In genomic region chr22:39839917-39840510, GRCh38 we compare ENCODE assay signal across 14 cellular contexts. TPM values are rescaled to one million over a fixed set of nuclear protein-coding genes. Genes with fewer than 3 reads are reported as not detected.
DNase-seq lines count a peak whose midpoint lies in the region; ATAC-seq lines count a peak whose summit lies in the region.
"Had no signal": no experiment of that assay in that cellular context is flagged by ENCODE, and none has a peak within 500 bp of the region (broad histone marks: within the 10 kb centered on the region; RNA-seq: fewer than 3 reads in every experiment).

No MANE protein-coding gene starts in this region.

- no peaks in the 10 kb centered on the region for H3K9me3 Mint-ChIP-seq in activated CD4-positive, alpha-beta T cell treated with anti-CD3 and anti-CD28 coated beads, Interleukin-2, amount 10 ng/mL, durations not matched to agents 7 days and 5 days
- H3K9me3 Mint-ChIP-seq in effector memory CD8-positive, alpha-beta T cell, result no peaks in the 10 kb centered on the region
- H3K9me3 Mint-ChIP-seq in stimulated activated naive CD8-positive, alpha-beta T cell treated with anti-CD3 and anti-CD28 coated beads, Interleukin-15, Interleukin-2, amounts not matched to agents 100 ng/mL and 50 ng/mL, for 24 hours, result no peaks in the 10 kb centered on the region
- H3K9me3 Mint-ChIP-seq: brain had no signal

- ATAC-seq in effector memory CD8-positive, alpha-beta T cell (replicated peaks), result peak; percentile 75
- no peak for ATAC-seq in GM21717 (IDR thresholded peaks at IDR 0.05; ENCODE audit: unreplicated experiment)
- ATAC-seq: pancreas had no signal

- POLR2A ChIA-PET in activated CD4-positive, alpha-beta T cell treated with anti-CD3 and anti-CD28 coated beads, Interleukin-2, amount 10 ng/mL, durations not matched to agents 7 days and 5 days (lab: Charles Lee), result interaction anchor here (0.6 kb wide), 1 partner anchor 320 kb away, joined by 4 read pairs; the partner anchor contains the start of gene ATF4

- peaks cover 10% of the 10 kb centered on the region for H3K27me3 Mint-ChIP-seq in activated CD4-positive, alpha-beta T cell treated with anti-CD3 and anti-CD28 coated beads, Interleukin-2, amount 10 ng/mL, durations not matched to agents 7 days and 5 days
- H3K27me3 Mint-ChIP-seq in effector memory CD8-positive, alpha-beta T cell, result no peaks in the 10 kb centered on the region
- H3K27me3 Mint-ChIP-seq in stimulated activated naive CD8-positive, alpha-beta T cell treated with anti-CD3 and anti-CD28 coated beads, Interleukin-15, Interleukin-2, amounts not matched to agents 100 ng/mL and 50 ng/mL, for 24 hours, result no peaks in the 10 kb centered on the region
- H3K27me3 Mint-ChIP-seq: IgD-negative memory B cell had no signal

- no peak overlapping the region for H3K27ac Mint-ChIP-seq in activated CD4-positive, alpha-beta T cell treated with anti-CD3 and anti-CD28 coated beads, Interleukin-2, amount 10 ng/mL, durations not matched to agents 7 days and 5 days
- no peak overlapping the region for H3K27ac Mint-ChIP-seq in effector memory CD8-positive, alpha-beta T cell
- peak overlapping the region; percentile 72 for H3K27ac Mint-ChIP-seq in stimulated activated naive CD8-positive, alpha-beta T cell treated with anti-CD3 and anti-CD28 coated beads, Interleukin-15, Interleukin-2, amounts not matched to agents 100 ng/mL and 50 ng/mL, for 24 hours
- H3K27ac Mint-ChIP-seq: brain had no signal

- H3K4me1 Mint-ChIP-seq in activated CD4-positive, alpha-beta T cell treated with anti-CD3 and anti-CD28 coated beads, Interleukin-2, amount 10 ng/mL, durations not matched to agents 7 days and 5 days, result peaks cover 14% of the 10 kb centered on the region
- peaks cover 13% of the 10 kb centered on the region in 2 donors for H3K4me1 Mint-ChIP-seq in effector memory CD8-positive, alpha-beta T cell (ENCODE audit: low read depth in 2 of 2)
- H3K4me1 Mint-ChIP-seq in stimulated activated naive CD8-positive, alpha-beta T cell treated with anti-CD3 and anti-CD28 coated beads, Interleukin-15, Interleukin-2, amounts not matched to agents 100 ng/mL and 50 ng/mL, for 24 hours (ENCODE audit: low read depth), result peaks cover 30% of the 10 kb centered on the region
- H3K4me1 Mint-ChIP-seq: brain had no signal

- CTCF ChIA-PET in activated CD4-positive, alpha-beta T cell treated with anti-CD3 and anti-CD28 coated beads, Interleukin-2, amount 10 ng/mL, durations not matched to agents 7 days and 5 days (lab: Charles Lee), result interaction anchor here (0.6 kb wide), 1 partner anchor 644 kb away, joined by 3 read pairs; no protein-coding TSS in a partner anchor

- DNase-seq in activated CD8-positive, alpha-beta memory T cell treated with anti-CD3 and anti-CD28 coated beads, Interleukin-2, amount 50 U/mL, for 24 hours (ENCODE audit: extremely low read depth), result peak; percentile 18
- no peak for DNase-seq in activated CD8-positive, alpha-beta memory T cell treated with anti-CD3 and anti-CD28 coated beads, Interleukin-2, amount 50 U/mL, for 4 hours
- DNase-seq in activated CD4-positive, alpha-beta T cell treated with anti-CD3 and anti-CD28 coated beads, Interleukin-2, amount 10 ng/mL, durations not matched to agents 7 days and 5 days, result peak; percentile 40
- no peak for DNase-seq in effector memory CD8-positive, alpha-beta T cell
- DNase-seq in NCI-H1694 (lab: John Stamatoyannopoulos, UW) (no peak), AG08396 (ENCODE audit: low spot score) (no peak)
- DNase-seq: DND-41, hypothalamus, pancreas had no signal

- peaks cover 2% of the 10 kb centered on the region for H3K36me3 Mint-ChIP-seq in activated CD4-positive, alpha-beta T cell treated with anti-CD3 and anti-CD28 coated beads, Interleukin-2, amount 10 ng/mL, durations not matched to agents 7 days and 5 days (ENCODE audit: low read depth)
- H3K36me3 Mint-ChIP-seq in effector memory CD8-positive, alpha-beta T cell (ENCODE audit: insufficient read depth), result no peaks in the 10 kb centered on the region
- no peaks in the 10 kb centered on the region for H3K36me3 Mint-ChIP-seq in stimulated activated naive CD8-positive, alpha-beta T cell treated with anti-CD3 and anti-CD28 coated beads, Interleukin-15, Interleukin-2, amounts not matched to agents 100 ng/mL and 50 ng/mL, for 24 hours (ENCODE audit: low read depth)
- H3K36me3 Mint-ChIP-seq: brain had no signal

- no peak overlapping the region for H3K4me3 Mint-ChIP-seq in activated CD4-positive, alpha-beta T cell treated with anti-CD3 and anti-CD28 coated beads, Interleukin-2, amount 10 ng/mL, durations not matched to agents 7 days and 5 days
- H3K4me3 Mint-ChIP-seq in effector memory CD8-positive, alpha-beta T cell, result no peak overlapping the region
- no peak overlapping the region for H3K4me3 Mint-ChIP-seq in stimulated activated naive CD8-positive, alpha-beta T cell treated with anti-CD3 and anti-CD28 coated beads, Interleukin-15, Interleukin-2, amounts not matched to agents 100 ng/mL and 50 ng/mL, for 24 hours
- H3K4me3 Mint-ChIP-seq: brain had no signal

RNA-seq across cellular contexts. Expression of gene ENTHD1, which starts 53.5 kb away (rescaled TPM):
- total RNA-seq in activated CD4-positive, alpha-beta T cell treated with anti-CD3 and anti-CD28 coated beads, Interleukin-2, amount 10 ng/mL, durations not matched to agents 7 days and 5 days, result under 1 TPM; 0.07 to 0.21 TPM
- total RNA-seq: A673, pancreas had no signal

Comparison
In these comparisons a context has a peak if more than half of its experiments do, and no peak if none do; other contexts are left out.
1. DNase-seq: peak in activated CD8-positive, alpha-beta memory T cell treated with anti-CD3 and anti-CD28 coated beads, Interleukin-2, amount 50 U/mL, for 24 hours (single experiment) and activated CD4-positive, alpha-beta T cell treated with anti-CD3 and anti-CD28 coated beads, Interleukin-2, amount 10 ng/mL, durations not matched to agents 7 days and 5 days (single experiment); none in activated CD8-positive, alpha-beta memory T cell treated with anti-CD3 and anti-CD28 coated beads, Interleukin-2, amount 50 U/mL, for 4 hours (single experiment), effector memory CD8-positive, alpha-beta T cell (0 of 3), NCI-H1694 (single experiment) and AG08396 (single experiment).